In the genomic region with DNA sequence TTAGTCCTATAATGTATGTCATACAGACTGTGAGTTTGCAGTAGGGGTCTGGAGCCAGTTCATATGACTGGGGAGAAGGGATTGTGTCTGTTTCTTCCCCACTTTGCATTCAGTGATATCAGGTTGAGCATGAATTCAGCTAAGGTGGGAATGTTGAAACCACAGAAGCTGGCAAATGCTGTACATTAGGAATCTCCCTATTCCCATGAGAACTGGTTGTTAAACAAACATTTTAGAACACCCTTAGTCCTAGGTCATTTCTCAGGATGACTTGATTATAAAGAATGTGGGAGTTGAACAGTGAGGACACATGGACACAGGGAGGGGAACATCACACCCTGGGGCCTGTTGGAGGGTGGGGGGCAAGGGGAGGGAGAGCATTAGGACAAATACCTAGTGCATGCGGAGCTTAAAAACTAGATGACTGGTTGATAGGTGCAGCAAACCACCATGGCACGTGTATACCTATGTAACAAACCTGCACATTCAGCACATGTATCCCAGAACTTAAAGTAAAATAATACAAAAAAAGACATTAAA, we compare ENCODE assay signal across 8 cellular contexts.
DNase-seq lines count a peak whose midpoint lies in the region; FAIRE-seq and TF ChIP-seq lines count a peak whose summit lies in the region.
"Not testable (repeated sequence)": the region's sequence is repeated elsewhere in the genome, so short reads cannot be mapped to it uniquely, and the experiment has no call there.

No MANE protein-coding gene starts in this region.

- not testable (repeated sequence) for H3K27ac ChIP-seq in mesenchymal stem cell (ENCODE audit: low read length, poor library complexity, severe bottlenecking)

- DNase-seq in AG10803 (ENCODE audit: low read depth) (peak; percentile 4), ELR (ENCODE audit: low read depth) (peak; percentile 3), M059J (ENCODE audit: low read depth) (peak; percentile 34), NCI-H526 treated with DMSO at 0.1 percent for 48 hours (lab: John Stamatoyannopoulos, UW) (peak; percentile 71), SIG-M5 treated with dmso at 0.1 percent for 504 hours (lab: John Stamatoyannopoulos, UW; ENCODE audit: unreplicated experiment) (peak; percentile 18), bronchial epithelial cell (ENCODE audit: low read depth) (peak; percentile 55), glomerular visceral epithelial cell (ENCODE audit: extremely low spot score) (peak; percentile 29), mesenchymal stem cell (peak; percentile 50)

- not testable (repeated sequence) for H2AK5ac ChIP-seq in mesenchymal stem cell (ENCODE audit: low read length, severe bottlenecking)

- not testable (repeated sequence) for H4K8ac ChIP-seq in mesenchymal stem cell (ENCODE audit: low read length)

- not testable (repeated sequence) for H3K18ac ChIP-seq in mesenchymal stem cell (ENCODE audit: low read depth in 1 of 2, low read length in 2 of 2)

- H2BK15ac ChIP-seq in mesenchymal stem cell (ENCODE audit: low read depth, poor library complexity, severe bottlenecking): not testable (repeated sequence)

- not testable (repeated sequence) for H3K9me3 ChIP-seq in mesenchymal stem cell (ENCODE audit: control insufficient read depth, low read length)

- not testable (repeated sequence) for H2BK12ac ChIP-seq in mesenchymal stem cell (ENCODE audit: low read length in 2 of 2)

- not testable (repeated sequence) for H3K27me3 ChIP-seq in bronchial epithelial cell (ENCODE audit: control insufficient read depth, insufficient read depth, low read length); mesenchymal stem cell (ENCODE audit: control insufficient read depth in 1 of 2, insufficient read depth in 1 of 2, low read length in 2 of 2)

- WGBS in mesenchymal stem cell: no CpG with 5 or more reads among the region's 2 CpGs

- H3K4me1 ChIP-seq in mesenchymal stem cell (ENCODE audit: control insufficient read depth, insufficient read depth, low read depth, low read length): not testable (repeated sequence)

- not testable (repeated sequence) for FAIRE-seq in bronchial epithelial cell (lab: Jason Lieb, UNC)

- H3K23ac ChIP-seq in mesenchymal stem cell (ENCODE audit: low read length in 2 of 2): not testable (repeated sequence)

- H3K79me1 ChIP-seq in mesenchymal stem cell (replicated peaks; ENCODE audit: low read length, poor library complexity, severe bottlenecking): not testable (repeated sequence)

- H3K36me3 ChIP-seq in bronchial epithelial cell (ENCODE audit: control insufficient read depth, insufficient read depth, low read length); mesenchymal stem cell (ENCODE audit: control insufficient read depth in 1 of 2, insufficient read depth in 2 of 2, low read depth in 1 of 2, low read length in 2 of 2): not testable (repeated sequence)

- H3K9ac ChIP-seq in mesenchymal stem cell (ENCODE audit: low read length): not testable (repeated sequence)

- not testable (repeated sequence) for TF ChIP-seq CTCF in AG10803 (conservative IDR thresholded peaks at IDR 0.05; ENCODE audit: low read length); bronchial epithelial cell (IDR thresholded peaks at IDR 0.05; ENCODE audit: insufficient read depth, low read length, severe bottlenecking)

- H3K4me3 ChIP-seq in AG10803 (ENCODE audit: low read length); bronchial epithelial cell (ENCODE audit: low read depth, low read length); mesenchymal stem cell (ENCODE audit: insufficient read depth in 1 of 2, low read depth in 1 of 2, low read length in 2 of 2): not testable (repeated sequence)

- H4K91ac ChIP-seq in mesenchymal stem cell (ENCODE audit: low read length): not testable (repeated sequence)

- H3K4ac ChIP-seq in mesenchymal stem cell (ENCODE audit: low read depth in 1 of 2, low read length in 2 of 2): not testable (repeated sequence)

- H2BK120ac ChIP-seq in mesenchymal stem cell (ENCODE audit: low read depth, low read length): not testable (repeated sequence)

- H2BK5ac ChIP-seq in mesenchymal stem cell (ENCODE audit: low read depth, low read length, poor library complexity, severe bottlenecking): not testable (repeated sequence)

- not testable (repeated sequence) for H3K14ac ChIP-seq in mesenchymal stem cell (ENCODE audit: low read length in 2 of 2)

- not testable (repeated sequence) for H2AFZ ChIP-seq in mesenchymal stem cell (ENCODE audit: low read depth, low read length)

- not testable (repeated sequence) for H3K4me2 ChIP-seq in mesenchymal stem cell (ENCODE audit: low read length, poor library complexity, severe bottlenecking)

Comparison
In these comparisons a context has a peak if more than half of its experiments do, and no peak if none do; other contexts are left out.
1. DNase-seq: peak in every context shown above with its lines; median percentile 71 in NCI-H526 treated with DMSO at 0.1 percent for 48 hours; 55 in bronchial epithelial cell; 50 in mesenchymal stem cell; 34 in M059J; 29 in glomerular visceral epithelial cell; 18 in SIG-M5 treated with dmso at 0.1 percent for 504 hours; 4 in AG10803; 3 in ELR.